Comparison of ENCODE assay signal across 1 cellular context in the genomic region with DNA sequence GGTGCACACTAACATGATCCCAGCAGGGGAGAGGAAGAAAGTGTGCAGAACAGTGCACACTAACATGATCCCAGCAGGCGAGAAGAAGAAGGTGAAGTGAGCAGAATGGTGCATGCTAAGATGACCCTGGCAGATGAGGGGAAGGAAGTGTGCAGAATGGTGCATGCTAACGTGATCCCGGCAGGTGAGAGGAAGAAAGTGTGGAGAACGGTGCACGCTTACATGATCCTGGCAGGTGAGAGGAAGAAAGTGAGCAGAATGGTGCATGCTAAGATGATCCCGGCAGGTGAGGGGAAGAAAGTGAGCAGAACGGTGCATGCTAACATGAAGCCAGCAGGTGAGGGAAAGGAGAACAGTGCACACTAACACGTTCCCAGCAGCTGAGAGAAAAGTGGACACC.
TF ChIP-seq lines count a peak whose summit lies in the region.

No MANE protein-coding gene starts in this region.

TF ChIP-seq in IMR-90, 13 proteins besides CTCF, POLR2A, EP300 and RAD21 (continued from another document):
- TF ChIP-seq, protein P1, sequence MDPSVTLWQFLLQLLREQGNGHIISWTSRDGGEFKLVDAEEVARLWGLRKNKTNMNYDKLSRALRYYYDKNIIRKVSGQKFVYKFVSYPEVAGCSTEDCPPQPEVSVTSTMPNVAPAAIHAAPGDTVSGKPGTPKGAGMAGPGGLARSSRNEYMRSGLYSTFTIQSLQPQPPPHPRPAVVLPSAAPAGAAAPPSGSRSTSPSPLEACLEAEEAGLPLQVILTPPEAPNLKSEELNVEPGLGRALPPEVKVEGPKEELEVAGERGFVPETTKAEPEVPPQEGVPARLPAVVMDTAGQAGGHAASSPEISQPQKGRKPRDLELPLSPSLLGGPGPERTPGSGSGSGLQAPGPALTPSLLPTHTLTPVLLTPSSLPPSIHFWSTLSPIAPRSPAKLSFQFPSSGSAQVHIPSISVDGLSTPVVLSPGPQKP (IDR thresholded peaks at IDR 0.05; ENCODE audit: borderline replicate concordance, low read depth, low read length) = no peak
- TF ChIP-seq, protein P2, sequence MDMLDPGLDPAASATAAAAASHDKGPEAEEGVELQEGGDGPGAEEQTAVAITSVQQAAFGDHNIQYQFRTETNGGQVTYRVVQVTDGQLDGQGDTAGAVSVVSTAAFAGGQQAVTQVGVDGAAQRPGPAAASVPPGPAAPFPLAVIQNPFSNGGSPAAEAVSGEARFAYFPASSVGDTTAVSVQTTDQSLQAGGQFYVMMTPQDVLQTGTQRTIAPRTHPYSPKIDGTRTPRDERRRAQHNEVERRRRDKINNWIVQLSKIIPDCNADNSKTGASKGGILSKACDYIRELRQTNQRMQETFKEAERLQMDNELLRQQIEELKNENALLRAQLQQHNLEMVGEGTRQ (IDR thresholded peaks at IDR 0.05; ENCODE audit: low read depth, low read length) = no peak
- TF ChIP-seq RCOR1 (IDR thresholded peaks at IDR 0.05; ENCODE audit: insufficient replicate concordance, low read length) = no peak
- TF ChIP-seq RFX5 (IDR thresholded peaks at IDR 0.05; ENCODE audit: low read depth, low read length) = no peak
- no peak for TF ChIP-seq NFE2L2 (IDR thresholded peaks at IDR 0.05; ENCODE audit: low read depth, low read length)
- TF ChIP-seq MXI1 (IDR thresholded peaks at IDR 0.05; ENCODE audit: borderline replicate concordance, low read depth, low read length) = no peak
- TF ChIP-seq BHLHE40 (IDR thresholded peaks at IDR 0.05; ENCODE audit: low read depth, low read length) = no peak
- no peak for TF ChIP-seq CEBPB (IDR thresholded peaks at IDR 0.05; ENCODE audit: low read depth, low read length)
